Comparison of ENCODE assay signal across 3 cellular contexts in the genomic region with DNA sequence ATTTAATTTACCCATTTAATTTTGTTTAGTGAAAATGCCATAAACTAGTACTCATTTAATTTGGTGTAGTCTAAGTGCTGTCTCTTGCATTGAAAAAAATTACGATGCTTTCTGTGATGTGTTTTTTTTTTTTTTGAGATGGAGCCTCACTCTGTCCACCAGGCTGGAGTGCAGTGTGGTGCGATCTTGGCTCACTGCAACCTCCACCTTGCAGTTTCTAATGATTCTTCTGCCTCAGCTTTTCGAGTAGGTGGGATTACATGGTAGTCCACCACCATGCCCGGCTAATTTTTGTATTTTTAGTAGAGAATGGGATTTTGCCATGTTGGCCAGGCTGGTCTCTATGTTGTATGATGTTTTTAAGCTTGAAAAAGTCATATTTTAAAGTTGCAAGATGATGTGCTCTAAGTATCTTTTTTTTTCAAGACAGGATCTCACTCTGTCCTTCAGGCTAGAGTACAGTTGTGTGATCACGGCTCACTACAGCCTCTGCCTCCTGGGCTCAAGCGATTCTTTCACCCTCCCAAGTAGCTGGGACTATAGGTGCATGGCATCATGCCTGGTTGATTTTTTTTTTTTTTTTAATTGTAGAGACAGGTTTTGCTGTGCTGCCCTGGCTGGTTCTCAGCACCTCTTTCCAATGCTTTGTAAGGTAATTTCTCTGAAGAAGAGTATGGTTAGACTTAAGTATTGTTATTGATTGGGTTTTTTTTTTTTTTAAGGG.
TF ChIP-seq lines count a peak whose summit lies in the region.

No MANE protein-coding gene starts in this region.

TF ChIP-seq in GM23338, 12 proteins besides CTCF, POLR2A, EP300 and RAD21:
- TF ChIP-seq ZNF331 (CRISPR knock-in tag; IDR thresholded peaks at IDR 0.05; ENCODE audit: low read depth) (no peak), ZNF114 (CRISPR knock-in tag; IDR thresholded peaks at IDR 0.05) (no peak), EZH2 (IDR thresholded peaks at IDR 0.05; ENCODE audit: low read depth, unreplicated experiment) (no peak), STAT1 (IDR thresholded peaks at IDR 0.05; ENCODE audit: unreplicated experiment) (no peak), JUNB (IDR thresholded peaks at IDR 0.05; ENCODE audit: unreplicated experiment) (no peak), POLR2AphosphoS5 (IDR thresholded peaks at IDR 0.05; ENCODE audit: low read depth) (no peak), CREB1 (CRISPR knock-in tag; IDR thresholded peaks at IDR 0.05; ENCODE audit: low read depth) (no peak)
- TF ChIP-seq, protein P1, sequence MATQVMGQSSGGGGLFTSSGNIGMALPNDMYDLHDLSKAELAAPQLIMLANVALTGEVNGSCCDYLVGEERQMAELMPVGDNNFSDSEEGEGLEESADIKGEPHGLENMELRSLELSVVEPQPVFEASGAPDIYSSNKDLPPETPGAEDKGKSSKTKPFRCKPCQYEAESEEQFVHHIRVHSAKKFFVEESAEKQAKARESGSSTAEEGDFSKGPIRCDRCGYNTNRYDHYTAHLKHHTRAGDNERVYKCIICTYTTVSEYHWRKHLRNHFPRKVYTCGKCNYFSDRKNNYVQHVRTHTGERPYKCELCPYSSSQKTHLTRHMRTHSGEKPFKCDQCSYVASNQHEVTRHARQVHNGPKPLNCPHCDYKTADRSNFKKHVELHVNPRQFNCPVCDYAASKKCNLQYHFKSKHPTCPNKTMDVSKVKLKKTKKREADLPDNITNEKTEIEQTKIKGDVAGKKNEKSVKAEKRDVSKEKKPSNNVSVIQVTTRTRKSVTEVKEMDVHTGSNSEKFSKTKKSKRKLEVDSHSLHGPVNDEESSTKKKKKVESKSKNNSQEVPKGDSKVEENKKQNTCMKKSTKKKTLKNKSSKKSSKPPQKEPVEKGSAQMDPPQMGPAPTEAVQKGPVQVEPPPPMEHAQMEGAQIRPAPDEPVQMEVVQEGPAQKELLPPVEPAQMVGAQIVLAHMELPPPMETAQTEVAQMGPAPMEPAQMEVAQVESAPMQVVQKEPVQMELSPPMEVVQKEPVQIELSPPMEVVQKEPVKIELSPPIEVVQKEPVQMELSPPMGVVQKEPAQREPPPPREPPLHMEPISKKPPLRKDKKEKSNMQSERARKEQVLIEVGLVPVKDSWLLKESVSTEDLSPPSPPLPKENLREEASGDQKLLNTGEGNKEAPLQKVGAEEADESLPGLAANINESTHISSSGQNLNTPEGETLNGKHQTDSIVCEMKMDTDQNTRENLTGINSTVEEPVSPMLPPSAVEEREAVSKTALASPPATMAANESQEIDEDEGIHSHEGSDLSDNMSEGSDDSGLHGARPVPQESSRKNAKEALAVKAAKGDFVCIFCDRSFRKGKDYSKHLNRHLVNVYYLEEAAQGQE (IDR thresholded peaks at IDR 0.05; ENCODE audit: unreplicated experiment) = no peak

TF ChIP-seq in K562, 482 proteins besides CTCF, POLR2A, EP300 and RAD21:
- no peak for TF ChIP-seq YBX1 (IDR thresholded peaks at IDR 0.05)
- peak; percentile 41; the same call in 1 of the 2 replicates for TF ChIP-seq SUPT5H (IDR thresholded peaks at IDR 0.05)
- 0 out of 2 replicates have a peak, but pooled peaks have one; percentile 11 for TF ChIP-seq POLR2AphosphoS5 (IDR thresholded peaks at IDR 0.05; ENCODE audit: control insufficient read depth, insufficient read depth, low read depth, low read length)
- TF ChIP-seq NRF1 (conservative IDR thresholded peaks at IDR 0.05 in 1 of 2, IDR thresholded peaks at IDR 0.05 in 1 of 2) = no peak
- no peak for TF ChIP-seq GTF2B (IDR thresholded peaks at IDR 0.05; ENCODE audit: extremely low read depth, insufficient read length)
- TF ChIP-seq SIN3A (IDR thresholded peaks at IDR 0.05; ENCODE audit: borderline replicate concordance in 2 of 2, control insufficient read depth in 1 of 2, low read depth in 2 of 2, low read length in 2 of 2) = peak in 1 of 2 experiments; percentile 0; a peak in 1 of 4 replicates
- TF ChIP-seq MBD2 (IDR thresholded peaks at IDR 0.05; ENCODE audit: borderline replicate concordance, low read depth) = no peak
- no peak for TF ChIP-seq EGR1 (conservative IDR thresholded peaks at IDR 0.05)
- TF ChIP-seq ZKSCAN1 (IDR thresholded peaks at IDR 0.05; ENCODE audit: low read depth, low read length) = no peak
- TF ChIP-seq ZNF511 (CRISPR knock-in tag; IDR thresholded peaks at IDR 0.05) = no peak
- peak; percentile 25 for TF ChIP-seq POLR2B (IDR thresholded peaks at IDR 0.05; ENCODE audit: low read depth, partially characterized antibody)
- TF ChIP-seq, protein P2, sequence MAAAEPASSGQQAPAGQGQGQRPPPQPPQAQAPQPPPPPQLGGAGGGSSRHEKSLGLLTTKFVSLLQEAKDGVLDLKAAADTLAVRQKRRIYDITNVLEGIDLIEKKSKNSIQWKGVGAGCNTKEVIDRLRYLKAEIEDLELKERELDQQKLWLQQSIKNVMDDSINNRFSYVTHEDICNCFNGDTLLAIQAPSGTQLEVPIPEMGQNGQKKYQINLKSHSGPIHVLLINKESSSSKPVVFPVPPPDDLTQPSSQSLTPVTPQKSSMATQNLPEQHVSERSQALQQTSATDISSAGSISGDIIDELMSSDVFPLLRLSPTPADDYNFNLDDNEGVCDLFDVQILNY (CRISPR knock-in tag; IDR thresholded peaks at IDR 0.05) = no peak
- no peak for TF ChIP-seq DLX4 (CRISPR knock-in tag; IDR thresholded peaks at IDR 0.05)
- no peak for TF ChIP-seq NUFIP1 (IDR thresholded peaks at IDR 0.05; ENCODE audit: partially characterized antibody)

TF ChIP-seq in SK-N-SH treated with all-trans-retinoic acid at 6 μM for 48 hours, 23 proteins besides CTCF, POLR2A, EP300 and RAD21:
- TF ChIP-seq TOX (CRISPR knock-in tag; IDR thresholded peaks at IDR 0.05; ENCODE audit: borderline replicate concordance) (no peak), ISL1 (CRISPR knock-in tag; IDR thresholded peaks at IDR 0.05) (no peak), TCF4 (CRISPR knock-in tag; IDR thresholded peaks at IDR 0.05; ENCODE audit: borderline replicate concordance) (no peak), OSR1 (CRISPR knock-in tag; IDR thresholded peaks at IDR 0.05) (no peak), ZC3H10 (CRISPR knock-in tag; IDR thresholded peaks at IDR 0.05) (no peak), SNAI2 (CRISPR knock-in tag; IDR thresholded peaks at IDR 0.05) (no peak), GLIS3 (CRISPR knock-in tag; IDR thresholded peaks at IDR 0.05) (no peak), TSHZ2 (CRISPR knock-in tag; IDR thresholded peaks at IDR 0.05) (no peak), ESRRG (CRISPR knock-in tag; IDR thresholded peaks at IDR 0.05) (no peak), ZNF8 (CRISPR knock-in tag; IDR thresholded peaks at IDR 0.05) (no peak), ZFP3 (CRISPR knock-in tag; IDR thresholded peaks at IDR 0.05) (no peak), ARNTL (CRISPR knock-in tag; IDR thresholded peaks at IDR 0.05; ENCODE audit: borderline replicate concordance, low read depth) (no peak), CSDC2 (CRISPR knock-in tag; IDR thresholded peaks at IDR 0.05) (no peak)
- TF ChIP-seq, protein P3, sequence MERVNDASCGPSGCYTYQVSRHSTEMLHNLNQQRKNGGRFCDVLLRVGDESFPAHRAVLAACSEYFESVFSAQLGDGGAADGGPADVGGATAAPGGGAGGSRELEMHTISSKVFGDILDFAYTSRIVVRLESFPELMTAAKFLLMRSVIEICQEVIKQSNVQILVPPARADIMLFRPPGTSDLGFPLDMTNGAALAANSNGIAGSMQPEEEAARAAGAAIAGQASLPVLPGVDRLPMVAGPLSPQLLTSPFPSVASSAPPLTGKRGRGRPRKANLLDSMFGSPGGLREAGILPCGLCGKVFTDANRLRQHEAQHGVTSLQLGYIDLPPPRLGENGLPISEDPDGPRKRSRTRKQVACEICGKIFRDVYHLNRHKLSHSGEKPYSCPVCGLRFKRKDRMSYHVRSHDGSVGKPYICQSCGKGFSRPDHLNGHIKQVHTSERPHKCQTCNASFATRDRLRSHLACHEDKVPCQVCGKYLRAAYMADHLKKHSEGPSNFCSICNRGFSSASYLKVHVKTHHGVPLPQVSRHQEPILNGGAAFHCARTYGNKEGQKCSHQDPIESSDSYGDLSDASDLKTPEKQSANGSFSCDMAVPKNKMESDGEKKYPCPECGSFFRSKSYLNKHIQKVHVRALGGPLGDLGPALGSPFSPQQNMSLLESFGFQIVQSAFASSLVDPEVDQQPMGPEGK (CRISPR knock-in tag; IDR thresholded peaks at IDR 0.05; ENCODE audit: borderline replicate concordance) = no peak
- TF ChIP-seq, protein P4, sequence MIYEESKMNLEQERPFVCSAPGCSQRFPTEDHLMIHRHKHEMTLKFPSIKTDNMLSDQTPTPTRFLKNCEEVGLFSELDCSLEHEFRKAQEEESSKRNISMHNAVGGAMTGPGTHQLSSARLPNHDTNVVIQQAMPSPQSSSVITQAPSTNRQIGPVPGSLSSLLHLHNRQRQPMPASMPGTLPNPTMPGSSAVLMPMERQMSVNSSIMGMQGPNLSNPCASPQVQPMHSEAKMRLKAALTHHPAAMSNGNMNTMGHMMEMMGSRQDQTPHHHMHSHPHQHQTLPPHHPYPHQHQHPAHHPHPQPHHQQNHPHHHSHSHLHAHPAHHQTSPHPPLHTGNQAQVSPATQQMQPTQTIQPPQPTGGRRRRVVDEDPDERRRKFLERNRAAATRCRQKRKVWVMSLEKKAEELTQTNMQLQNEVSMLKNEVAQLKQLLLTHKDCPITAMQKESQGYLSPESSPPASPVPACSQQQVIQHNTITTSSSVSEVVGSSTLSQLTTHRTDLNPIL (CRISPR knock-in tag; IDR thresholded peaks at IDR 0.05; ENCODE audit: low read depth) = no peak
- TF ChIP-seq, protein P5, sequence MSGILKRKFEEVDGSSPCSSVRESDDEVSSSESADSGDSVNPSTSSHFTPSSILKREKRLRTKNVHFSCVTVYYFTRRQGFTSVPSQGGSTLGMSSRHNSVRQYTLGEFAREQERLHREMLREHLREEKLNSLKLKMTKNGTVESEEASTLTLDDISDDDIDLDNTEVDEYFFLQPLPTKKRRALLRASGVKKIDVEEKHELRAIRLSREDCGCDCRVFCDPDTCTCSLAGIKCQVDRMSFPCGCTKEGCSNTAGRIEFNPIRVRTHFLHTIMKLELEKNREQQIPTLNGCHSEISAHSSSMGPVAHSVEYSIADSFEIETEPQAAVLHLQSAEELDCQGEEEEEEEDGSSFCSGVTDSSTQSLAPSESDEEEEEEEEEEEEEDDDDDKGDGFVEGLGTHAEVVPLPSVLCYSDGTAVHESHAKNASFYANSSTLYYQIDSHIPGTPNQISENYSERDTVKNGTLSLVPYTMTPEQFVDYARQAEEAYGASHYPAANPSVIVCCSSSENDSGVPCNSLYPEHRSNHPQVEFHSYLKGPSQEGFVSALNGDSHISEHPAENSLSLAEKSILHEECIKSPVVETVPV (CRISPR knock-in tag; IDR thresholded peaks at IDR 0.05) = no peak
